Comparison of ENCODE assay signal across 11 cellular contexts in the genomic region with DNA sequence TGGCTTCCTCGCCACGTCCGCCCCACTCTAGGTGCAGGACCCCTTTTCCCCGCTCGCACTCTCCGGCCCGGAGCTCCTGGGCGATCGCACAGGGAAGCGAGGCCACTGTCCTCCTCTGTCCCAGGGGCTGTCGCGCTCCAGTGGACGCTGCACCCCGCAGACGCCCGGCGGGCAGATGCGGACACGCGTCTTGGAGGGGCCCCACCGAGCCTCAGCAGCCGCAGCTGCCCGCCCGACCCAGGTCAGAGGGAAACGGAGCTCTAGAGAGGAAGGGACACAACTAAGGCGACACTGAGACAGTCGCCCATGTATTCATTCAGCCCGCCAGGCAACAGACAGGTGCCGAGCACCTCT. TPM values are rescaled to one million over a fixed set of nuclear protein-coding genes. Genes with fewer than 3 reads are reported as not detected.
DNase-seq lines count a peak whose midpoint lies in the region; ATAC-seq lines count a peak whose summit lies in the region.
"Had no signal": no experiment of that assay in that cellular context is flagged by ENCODE, and none has a peak within 500 bp of the region (broad histone marks: within the 10 kb centered on the region; RNA-seq: fewer than 3 reads in every experiment).

No MANE protein-coding gene starts in this region.

- peaks cover 1% of the 10 kb centered on the region for H3K36me3 Mint-ChIP-seq in activated CD4-positive, alpha-beta T cell treated with anti-CD3 and anti-CD28 coated beads, Interleukin-2, amount 10 ng/mL, durations not matched to agents 24 days and 14 days (ENCODE audit: low read depth)
- peaks cover 5% of the 10 kb centered on the region for H3K36me3 Mint-ChIP-seq in activated CD4-positive, alpha-beta T cell treated with anti-CD3 and anti-CD28 coated beads, Interleukin-2, amount 10 ng/mL, durations not matched to agents 7 days and 5 days (ENCODE audit: low read depth)
- no peaks in the 10 kb centered on the region for H3K36me3 Mint-ChIP-seq in activated naive CD8-positive, alpha-beta T cell treated with anti-CD3 and anti-CD28 coated beads, Interleukin-2, amount 50 U/mL, for 24 hours (ENCODE audit: low read depth)
- H3K36me3 Mint-ChIP-seq in stimulated activated effector memory CD8-positive, alpha-beta T cell treated with anti-CD3 and anti-CD28 coated beads, Interleukin-12 subunit alpha, Interleukin-12 subunit beta, amount 100 ng/mL, for 72 hours = no peaks in the 10 kb centered on the region
- H3K36me3 Mint-ChIP-seq in activated T-helper 1 cell treated with anti-CD3 and anti-CD28 coated beads, Interleukin-12 subunit alpha, Interleukin-12 subunit beta, Interleukin-2, Interleukin-4 antibody, amounts not matched to agents 30 ng/mL and 10 ng/mL and 1 ng/mL, durations not matched to agents 14 hours and 24 hours and 36 hours (ENCODE audit: low read depth) = peaks cover 3% of the 10 kb centered on the region

- peaks cover 48% of the 10 kb centered on the region for H3K27me3 Mint-ChIP-seq in activated CD4-positive, alpha-beta T cell treated with anti-CD3 and anti-CD28 coated beads, Interleukin-2, amount 10 ng/mL, durations not matched to agents 24 days and 14 days
- peaks cover 54% of the 10 kb centered on the region for H3K27me3 Mint-ChIP-seq in activated CD4-positive, alpha-beta T cell treated with anti-CD3 and anti-CD28 coated beads, Interleukin-2, amount 10 ng/mL, durations not matched to agents 7 days and 5 days
- peaks cover 59% of the 10 kb centered on the region for H3K27me3 Mint-ChIP-seq in activated naive CD8-positive, alpha-beta T cell treated with anti-CD3 and anti-CD28 coated beads, Interleukin-2, amount 50 U/mL, for 24 hours
- peaks cover 56% of the 10 kb centered on the region for H3K27me3 Mint-ChIP-seq in activated T-helper 1 cell treated with anti-CD3 and anti-CD28 coated beads, Interleukin-12 subunit alpha, Interleukin-12 subunit beta, Interleukin-2, Interleukin-4 antibody, amounts not matched to agents 30 ng/mL and 10 ng/mL and 1 ng/mL, durations not matched to agents 14 hours and 24 hours and 36 hours (ENCODE audit: insufficient read depth)

- DNase-seq in activated CD4-positive, alpha-beta T cell treated with anti-CD3 and anti-CD28 coated beads, Interleukin-2, amount 10 ng/mL, durations not matched to agents 24 days and 14 days = no peak
- no peak for DNase-seq in activated CD4-positive, alpha-beta T cell treated with anti-CD3 and anti-CD28 coated beads, Interleukin-2, amount 10 ng/mL, durations not matched to agents 7 days and 5 days
- no peak for DNase-seq in activated naive CD8-positive, alpha-beta T cell treated with anti-CD3 and anti-CD28 coated beads, Interleukin-2, amount 50 U/mL, for 24 hours
- peak; percentile 35 for DNase-seq in iPS-NIHi7 (ENCODE audit: extremely low spot score)
- DNase-seq in stimulated activated effector memory CD8-positive, alpha-beta T cell treated with anti-CD3 and anti-CD28 coated beads, Interleukin-12 subunit alpha, Interleukin-12 subunit beta, amount 100 ng/mL, for 72 hours (ENCODE audit: low spot score in 2 of 2) = no peak
- no peak for DNase-seq in AG20443 (ENCODE audit: low spot score)
- no peak for DNase-seq in activated T-helper 1 cell treated with anti-CD3 and anti-CD28 coated beads, Interleukin-12 subunit alpha, Interleukin-12 subunit beta, Interleukin-2, Interleukin-4 antibody, amounts not matched to agents 30 ng/mL and 10 ng/mL and 1 ng/mL, durations not matched to agents 14 hours and 24 hours and 36 hours (ENCODE audit: low spot score)
- DNase-seq: activated CD8-positive, alpha-beta memory T cell treated with anti-CD3 and anti-CD28 coated beads, Interleukin-2, amount 50 U/mL, for 4 hours had no signal

- peak overlapping the region; percentile 39 for H3K4me3 Mint-ChIP-seq in activated CD4-positive, alpha-beta T cell treated with anti-CD3 and anti-CD28 coated beads, Interleukin-2, amount 10 ng/mL, durations not matched to agents 24 days and 14 days
- no peak overlapping the region for H3K4me3 Mint-ChIP-seq in activated CD4-positive, alpha-beta T cell treated with anti-CD3 and anti-CD28 coated beads, Interleukin-2, amount 10 ng/mL, durations not matched to agents 7 days and 5 days
- H3K4me3 Mint-ChIP-seq in activated naive CD8-positive, alpha-beta T cell treated with anti-CD3 and anti-CD28 coated beads, Interleukin-2, amount 50 U/mL, for 24 hours = peak overlapping the region; percentile 48
- H3K4me3 Mint-ChIP-seq in stimulated activated effector memory CD8-positive, alpha-beta T cell treated with anti-CD3 and anti-CD28 coated beads, Interleukin-12 subunit alpha, Interleukin-12 subunit beta, amount 100 ng/mL, for 72 hours = peak overlapping the region; percentile 43
- no peak overlapping the region for H3K4me3 Mint-ChIP-seq in activated T-helper 1 cell treated with anti-CD3 and anti-CD28 coated beads, Interleukin-12 subunit alpha, Interleukin-12 subunit beta, Interleukin-2, Interleukin-4 antibody, amounts not matched to agents 30 ng/mL and 10 ng/mL and 1 ng/mL, durations not matched to agents 14 hours and 24 hours and 36 hours

- POLR2A ChIA-PET in activated CD4-positive, alpha-beta T cell treated with anti-CD3 and anti-CD28 coated beads, Interleukin-2, amount 10 ng/mL, durations not matched to agents 7 days and 5 days (lab: Charles Lee) = no interaction called here

- intact Hi-C loops in activated CD4-positive, alpha-beta T cell treated with anti-CD3 and anti-CD28 coated beads, Interleukin-2, amount 10 ng/mL, durations not matched to agents 24 days and 14 days (cut with micrococcal nuclease) = no loop called here
- intact Hi-C loops in activated T-helper 1 cell treated with anti-CD3 and anti-CD28 coated beads, Interleukin-12 subunit alpha, Interleukin-12 subunit beta, Interleukin-2, Interleukin-4 antibody, amounts not matched to agents 30 ng/mL and 10 ng/mL and 1 ng/mL, durations not matched to agents 14 hours and 24 hours and 36 hours (cut with micrococcal nuclease) = no loop called here

- H3K9me3 Mint-ChIP-seq in activated CD4-positive, alpha-beta T cell treated with anti-CD3 and anti-CD28 coated beads, Interleukin-2, amount 10 ng/mL, durations not matched to agents 24 days and 14 days = no peaks in the 10 kb centered on the region
- peaks cover 3% of the 10 kb centered on the region for H3K9me3 Mint-ChIP-seq in activated CD4-positive, alpha-beta T cell treated with anti-CD3 and anti-CD28 coated beads, Interleukin-2, amount 10 ng/mL, durations not matched to agents 7 days and 5 days
- H3K9me3 Mint-ChIP-seq in activated naive CD8-positive, alpha-beta T cell treated with anti-CD3 and anti-CD28 coated beads, Interleukin-2, amount 50 U/mL, for 24 hours = peaks cover 4% of the 10 kb centered on the region
- no peaks in the 10 kb centered on the region for H3K9me3 Mint-ChIP-seq in stimulated activated effector memory CD8-positive, alpha-beta T cell treated with anti-CD3 and anti-CD28 coated beads, Interleukin-12 subunit alpha, Interleukin-12 subunit beta, amount 100 ng/mL, for 72 hours
- H3K9me3 Mint-ChIP-seq in activated T-helper 1 cell treated with anti-CD3 and anti-CD28 coated beads, Interleukin-12 subunit alpha, Interleukin-12 subunit beta, Interleukin-2, Interleukin-4 antibody, amounts not matched to agents 30 ng/mL and 10 ng/mL and 1 ng/mL, durations not matched to agents 14 hours and 24 hours and 36 hours = no peaks in the 10 kb centered on the region

- CTCF ChIA-PET in activated CD4-positive, alpha-beta T cell treated with anti-CD3 and anti-CD28 coated beads, Interleukin-2, amount 10 ng/mL, durations not matched to agents 7 days and 5 days (lab: Charles Lee) = interaction anchor here (0.6 to 0.7 kb wide), 2 partner anchors 47 to 415 kb away, joined by 3 read pairs; no protein-coding TSS in a partner anchor

- no peak for ATAC-seq in activated naive CD8-positive, alpha-beta T cell treated with anti-CD3 and anti-CD28 coated beads, Interleukin-2, amount 50 U/mL, for 24 hours
- ATAC-seq in stimulated activated effector memory CD8-positive, alpha-beta T cell treated with anti-CD3 and anti-CD28 coated beads, Interleukin-12 subunit alpha, Interleukin-12 subunit beta, amount 100 ng/mL, for 72 hours = no peak
- no peak for ATAC-seq in HG03045 (IDR thresholded peaks at IDR 0.05; ENCODE audit: unreplicated experiment)

- H3K4me1 Mint-ChIP-seq in activated CD4-positive, alpha-beta T cell treated with anti-CD3 and anti-CD28 coated beads, Interleukin-2, amount 10 ng/mL, durations not matched to agents 24 days and 14 days = peaks cover 3% of the 10 kb centered on the region
- H3K4me1 Mint-ChIP-seq in activated CD4-positive, alpha-beta T cell treated with anti-CD3 and anti-CD28 coated beads, Interleukin-2, amount 10 ng/mL, durations not matched to agents 7 days and 5 days = peaks cover 19% of the 10 kb centered on the region
- H3K4me1 Mint-ChIP-seq in activated naive CD8-positive, alpha-beta T cell treated with anti-CD3 and anti-CD28 coated beads, Interleukin-2, amount 50 U/mL, for 24 hours = peaks cover 9% of the 10 kb centered on the region
- peaks cover 27% of the 10 kb centered on the region for H3K4me1 Mint-ChIP-seq in stimulated activated effector memory CD8-positive, alpha-beta T cell treated with anti-CD3 and anti-CD28 coated beads, Interleukin-12 subunit alpha, Interleukin-12 subunit beta, amount 100 ng/mL, for 72 hours
- H3K4me1 Mint-ChIP-seq in activated T-helper 1 cell treated with anti-CD3 and anti-CD28 coated beads, Interleukin-12 subunit alpha, Interleukin-12 subunit beta, Interleukin-2, Interleukin-4 antibody, amounts not matched to agents 30 ng/mL and 10 ng/mL and 1 ng/mL, durations not matched to agents 14 hours and 24 hours and 36 hours (ENCODE audit: low read depth) = no peaks in the 10 kb centered on the region

- H3K27ac Mint-ChIP-seq in activated CD4-positive, alpha-beta T cell treated with anti-CD3 and anti-CD28 coated beads, Interleukin-2, amount 10 ng/mL, durations not matched to agents 24 days and 14 days = no peak overlapping the region
- H3K27ac Mint-ChIP-seq in activated CD4-positive, alpha-beta T cell treated with anti-CD3 and anti-CD28 coated beads, Interleukin-2, amount 10 ng/mL, durations not matched to agents 7 days and 5 days = no peak overlapping the region
- no peak overlapping the region for H3K27ac Mint-ChIP-seq in activated naive CD8-positive, alpha-beta T cell treated with anti-CD3 and anti-CD28 coated beads, Interleukin-2, amount 50 U/mL, for 24 hours
- no peak overlapping the region for H3K27ac Mint-ChIP-seq in stimulated activated effector memory CD8-positive, alpha-beta T cell treated with anti-CD3 and anti-CD28 coated beads, Interleukin-12 subunit alpha, Interleukin-12 subunit beta, amount 100 ng/mL, for 72 hours
- H3K27ac Mint-ChIP-seq in activated T-helper 1 cell treated with anti-CD3 and anti-CD28 coated beads, Interleukin-12 subunit alpha, Interleukin-12 subunit beta, Interleukin-2, Interleukin-4 antibody, amounts not matched to agents 30 ng/mL and 10 ng/mL and 1 ng/mL, durations not matched to agents 14 hours and 24 hours and 36 hours = no peak overlapping the region

RNA-seq across cellular contexts. Expression of a gene that starts 0.7 kb away (rescaled TPM):
- total RNA-seq in activated CD4-positive, alpha-beta T cell treated with anti-CD3 and anti-CD28 coated beads, Interleukin-2, amount 10 ng/mL, durations not matched to agents 24 days and 14 days = not detected in 2 replicates
- total RNA-seq in activated CD4-positive, alpha-beta T cell treated with anti-CD3 and anti-CD28 coated beads, Interleukin-2, amount 10 ng/mL, durations not matched to agents 7 days and 5 days = not detected
- not detected in 2 replicates for total RNA-seq in activated T-helper 1 cell treated with anti-CD3 and anti-CD28 coated beads, Interleukin-12 subunit alpha, Interleukin-12 subunit beta, Interleukin-2, Interleukin-4 antibody, amounts not matched to agents 30 ng/mL and 10 ng/mL and 1 ng/mL, durations not matched to agents 14 hours and 24 hours and 36 hours
- total RNA-seq: pulmonary artery endothelial cell; T-helper 1 cell treated with Interleukin-12 subunit alpha and Interleukin-12 subunit beta and Interleukin-4 antibody, amounts not matched to agents 30 ng/mL and 1 ng/mL, for 36 hours had no signal

RNA-seq across cellular contexts. Expression of a gene that starts 42.0 kb away (rescaled TPM):
- total RNA-seq in activated CD4-positive, alpha-beta T cell treated with anti-CD3 and anti-CD28 coated beads, Interleukin-2, amount 10 ng/mL, durations not matched to agents 24 days and 14 days = 34.1 and 37.6 TPM in 2 replicates
- total RNA-seq in activated CD4-positive, alpha-beta T cell treated with anti-CD3 and anti-CD28 coated beads, Interleukin-2, amount 10 ng/mL, durations not matched to agents 7 days and 5 days = 100 to 1,000 TPM; 446 to 497 TPM
- 41.7 and 45.7 TPM in 2 replicates for total RNA-seq in activated T-helper 1 cell treated with anti-CD3 and anti-CD28 coated beads, Interleukin-12 subunit alpha, Interleukin-12 subunit beta, Interleukin-2, Interleukin-4 antibody, amounts not matched to agents 30 ng/mL and 10 ng/mL and 1 ng/mL, durations not matched to agents 14 hours and 24 hours and 36 hours

Comparison
In these comparisons a context has a peak if more than half of its experiments do, and no peak if none do; other contexts are left out.
1. H3K4me3 Mint-ChIP-seq: peak in activated CD4-positive, alpha-beta T cell treated with anti-CD3 and anti-CD28 coated beads, Interleukin-2, amount 10 ng/mL, durations not matched to agents 24 days and 14 days (single experiment), activated naive CD8-positive, alpha-beta T cell treated with anti-CD3 and anti-CD28 coated beads, Interleukin-2, amount 50 U/mL, for 24 hours (single experiment) and stimulated activated effector memory CD8-positive, alpha-beta T cell treated with anti-CD3 and anti-CD28 coated beads, Interleukin-12 subunit alpha, Interleukin-12 subunit beta, amount 100 ng/mL, for 72 hours (single experiment); none in activated CD4-positive, alpha-beta T cell treated with anti-CD3 and anti-CD28 coated beads, Interleukin-2, amount 10 ng/mL, durations not matched to agents 7 days and 5 days (single experiment) and activated T-helper 1 cell treated with anti-CD3 and anti-CD28 coated beads, Interleukin-12 subunit alpha, Interleukin-12 subunit beta, Interleukin-2, Interleukin-4 antibody, amounts not matched to agents 30 ng/mL and 10 ng/mL and 1 ng/mL, durations not matched to agents 14 hours and 24 hours and 36 hours (single experiment).